8 cellular contexts compared by ENCODE assay signal in the genomic region with DNA sequence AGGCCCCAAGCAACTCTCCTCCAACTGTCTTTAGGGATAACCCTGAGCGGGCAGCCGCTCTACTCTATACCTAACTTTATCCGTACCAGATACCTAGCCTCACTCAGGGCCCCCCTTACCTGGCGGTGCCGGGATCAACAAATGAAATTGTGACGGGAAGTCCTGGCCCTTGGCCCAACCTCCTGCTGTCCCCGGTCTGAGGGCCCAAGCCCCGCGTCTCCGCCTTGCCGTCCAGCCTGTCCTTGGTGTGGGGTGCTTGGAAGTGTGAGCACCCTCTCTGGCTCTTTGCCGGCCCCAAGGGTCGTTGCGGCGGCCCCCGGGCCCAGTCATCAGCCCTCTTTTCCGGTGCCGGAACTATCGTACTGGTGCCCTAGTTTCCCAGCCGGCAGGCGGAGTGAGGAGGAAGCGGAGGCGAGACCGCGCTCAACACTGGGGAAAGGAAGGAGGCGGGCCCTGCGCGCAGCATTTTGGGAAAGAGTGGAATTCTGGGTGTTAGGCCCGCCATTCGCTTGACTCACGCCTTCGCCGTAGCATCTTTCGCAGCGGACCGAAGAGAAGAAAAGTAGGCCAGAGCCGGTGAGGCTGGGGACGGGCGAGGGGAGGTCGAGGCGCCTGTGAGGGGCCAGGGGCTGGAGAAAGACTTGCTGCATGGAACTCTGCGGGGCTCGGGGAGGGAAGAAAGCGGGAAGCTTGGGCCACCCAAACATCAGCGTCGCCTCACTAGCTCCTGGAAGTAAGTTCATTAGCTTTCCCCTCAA. TPM values are rescaled to one million over a fixed set of nuclear protein-coding genes. Genes with fewer than 3 reads are reported as not detected.
DNase-seq lines count a peak whose midpoint lies in the region; ATAC-seq lines count a peak whose summit lies in the region.

A gene (plus strand): TSS at position 504 of the 758 bp plus-strand sequence. CDS start 1,676 bp downstream, outside the sequence.

- H3K79me1 ChIP-seq in mesenchymal stem cell (replicated peaks; ENCODE audit: low read length, poor library complexity, severe bottlenecking), result peaks cover 13% of the 10 kb centered on the region

- H2AK5ac ChIP-seq in mesenchymal stem cell (ENCODE audit: low read length, severe bottlenecking), result no peak within 1 kb of the TSS

- CTCF ChIA-PET in activated CD8-positive, alpha-beta memory T cell treated with anti-CD3 and anti-CD28 coated beads, Interleukin-2, amount 10 ng/mL, durations not matched to agents 7 days and 5 days (lab: Charles Lee), result interaction anchor here (0.7 to 2.7 kb wide), 3 partner anchors 8 to 130 kb away, joined by 3 to 7 read pairs (median 3); no protein-coding TSS in a partner anchor

- peak within 1 kb of the TSS; percentile 97 for H3K27ac Mint-ChIP-seq in activated CD8-positive, alpha-beta memory T cell treated with anti-CD3 and anti-CD28 coated beads, Interleukin-2, amount 10 ng/mL, durations not matched to agents 7 days and 5 days

- H3K36me3 ChIP-seq in endocrine pancreas (ENCODE audit: control insufficient read depth, insufficient read depth, low read length) (no peaks in the 10 kb centered on the region), mesenchymal stem cell (ENCODE audit: control insufficient read depth in 1 of 2, insufficient read depth in 2 of 2, low read depth in 1 of 2, low read length in 2 of 2) (peaks cover 22 to 40% of the 10 kb centered on the region in 2 experiments)

- peaks cover 60% of the 10 kb centered on the region for H3K4me1 Mint-ChIP-seq in activated CD8-positive, alpha-beta memory T cell treated with anti-CD3 and anti-CD28 coated beads, Interleukin-2, amount 10 ng/mL, durations not matched to agents 7 days and 5 days

- peak within 1 kb of the TSS; percentile 99 for H4K8ac ChIP-seq in mesenchymal stem cell (ENCODE audit: low read length)

- H2AFZ ChIP-seq in mesenchymal stem cell (ENCODE audit: low read depth, low read length), result peak within 1 kb of the TSS; percentile 79

- peak; percentile 88 for DNase-seq in COR-L47 (lab: John Stamatoyannopoulos, UW)
- DNase-seq in HT1080 (ENCODE audit: low read depth), result peak; percentile 86
- DNase-seq in NOMO-1 treated with dmso at 0.1 percent for 144 hours (lab: John Stamatoyannopoulos, UW; ENCODE audit: unreplicated experiment), result peak; percentile 88
- peak; percentile 93 for DNase-seq in activated CD8-positive, alpha-beta memory T cell treated with anti-CD3 and anti-CD28 coated beads, Interleukin-2, amount 10 ng/mL, durations not matched to agents 7 days and 5 days
- peak; percentile 96 for DNase-seq in mesenchymal stem cell
- DNase-seq in stimulated activated CD8-positive, alpha-beta memory T cell treated with anti-CD3 and anti-CD28 coated beads, Interleukin-12 subunit alpha, Interleukin-12 subunit beta, amount 100 ng/mL, for 24 hours (ENCODE audit: extremely low read depth), result peak; percentile 74

- peak within 1 kb of the TSS in 1 of 2 experiments; percentile 97 for H3K14ac ChIP-seq in mesenchymal stem cell (ENCODE audit: low read length in 2 of 2)

- H3K27ac ChIP-seq in mesenchymal stem cell (ENCODE audit: low read length, poor library complexity, severe bottlenecking), result peak within 1 kb of the TSS; percentile 86

- H2BK120ac ChIP-seq in mesenchymal stem cell (ENCODE audit: low read depth, low read length), result peak within 1 kb of the TSS; percentile 80

- H3K18ac ChIP-seq in mesenchymal stem cell (ENCODE audit: low read depth in 1 of 2, low read length in 2 of 2), result peak within 1 kb of the TSS; percentile 81 to 98

- H3K4me2 ChIP-seq in mesenchymal stem cell (ENCODE audit: low read length, poor library complexity, severe bottlenecking), result peak within 1 kb of the TSS; percentile 95

- peak within 1 kb of the TSS; percentile 99 for H3K4me3 Mint-ChIP-seq in activated CD8-positive, alpha-beta memory T cell treated with anti-CD3 and anti-CD28 coated beads, Interleukin-2, amount 10 ng/mL, durations not matched to agents 7 days and 5 days

- H3K27me3 ChIP-seq in endocrine pancreas (ENCODE audit: control insufficient read depth, insufficient read depth, low read length) (no peaks in the 10 kb centered on the region), mesenchymal stem cell (ENCODE audit: control insufficient read depth in 1 of 2, insufficient read depth in 1 of 2, low read length in 2 of 2) (no peaks in the 10 kb centered on the region)

- H3K9ac ChIP-seq in endocrine pancreas (ENCODE audit: control insufficient read depth, insufficient read depth, low read length) (peak within 1 kb of the TSS; percentile 97), mesenchymal stem cell (ENCODE audit: low read length) (peak within 1 kb of the TSS; percentile 100)

- peaks cover 6% of the 10 kb centered on the region for H3K4me1 ChIP-seq in endocrine pancreas (ENCODE audit: control insufficient read depth, insufficient read depth, low read length)
- H3K4me1 ChIP-seq in mesenchymal stem cell (ENCODE audit: control insufficient read depth, insufficient read depth, low read depth, low read length), result peaks cover 20% of the 10 kb centered on the region

- H3K4me3 ChIP-seq in endocrine pancreas (ENCODE audit: control insufficient read depth, insufficient read depth, low read length), result peak within 1 kb of the TSS; percentile 93
- peak within 1 kb of the TSS; percentile 84 to 98 for H3K4me3 ChIP-seq in mesenchymal stem cell (ENCODE audit: insufficient read depth in 1 of 2, low read depth in 1 of 2, low read length in 2 of 2)

- H2BK5ac ChIP-seq in mesenchymal stem cell (ENCODE audit: low read depth, low read length, poor library complexity, severe bottlenecking), result peak within 1 kb of the TSS; percentile 49

- no peaks in the 10 kb centered on the region for H3K9me3 Mint-ChIP-seq in activated CD8-positive, alpha-beta memory T cell treated with anti-CD3 and anti-CD28 coated beads, Interleukin-2, amount 10 ng/mL, durations not matched to agents 7 days and 5 days (ENCODE audit: low read depth)

- H4K91ac ChIP-seq in mesenchymal stem cell (ENCODE audit: low read length), result peak within 1 kb of the TSS; percentile 84

- no peaks in the 10 kb centered on the region for H3K9me3 ChIP-seq in endocrine pancreas (ENCODE audit: control insufficient read depth, low read length)
- no peaks in the 10 kb centered on the region for H3K9me3 ChIP-seq in mesenchymal stem cell (ENCODE audit: control insufficient read depth, low read length)

- peak within 1 kb of the TSS; percentile 54 to 96 for H3K4ac ChIP-seq in mesenchymal stem cell (ENCODE audit: low read depth in 1 of 2, low read length in 2 of 2)

- peak; percentile 44 for ATAC-seq in GM21360 (IDR thresholded peaks at IDR 0.05; ENCODE audit: unreplicated experiment)
- peak; percentile 66 for ATAC-seq in activated CD8-positive, alpha-beta memory T cell treated with anti-CD3 and anti-CD28 coated beads, Interleukin-2, amount 10 ng/mL, durations not matched to agents 7 days and 5 days

- peak within 1 kb of the TSS; percentile 97 for H2BK15ac ChIP-seq in mesenchymal stem cell (ENCODE audit: low read depth, poor library complexity, severe bottlenecking)

- peak within 1 kb of the TSS in 1 of 2 experiments; percentile 89 for H3K23ac ChIP-seq in mesenchymal stem cell (ENCODE audit: low read length in 2 of 2)

- peak within 1 kb of the TSS; percentile 65 to 74 for H2BK12ac ChIP-seq in mesenchymal stem cell (ENCODE audit: low read length in 2 of 2)

- under 1% methylated on average over 43 of the region's 46 CpGs for WGBS in mesenchymal stem cell

- no peaks in the 10 kb centered on the region for H3K27me3 Mint-ChIP-seq in activated CD8-positive, alpha-beta memory T cell treated with anti-CD3 and anti-CD28 coated beads, Interleukin-2, amount 10 ng/mL, durations not matched to agents 7 days and 5 days

- peaks cover 33% of the 10 kb centered on the region for H3K36me3 Mint-ChIP-seq in activated CD8-positive, alpha-beta memory T cell treated with anti-CD3 and anti-CD28 coated beads, Interleukin-2, amount 10 ng/mL, durations not matched to agents 7 days and 5 days

RNA-seq across cellular contexts. Expression of the gene that starts here (rescaled TPM):
- 278 and 339 TPM in 2 replicates for total RNA-seq in HT1080 (2014; rRNA removed; shearing (Covaris generic))
- 284 and 330 TPM in 2 replicates for polyA plus RNA-seq in HT1080 (2015; cell fraction: cytosol; rRNA removed)
- polyA plus RNA-seq in HT1080 (2015; cell fraction: nucleus; rRNA removed), result 122 and 135 TPM in 2 replicates
- total RNA-seq in activated CD8-positive, alpha-beta memory T cell treated with anti-CD3 and anti-CD28 coated beads, Interleukin-2, amount 10 ng/mL, durations not matched to agents 7 days and 5 days, result 100 to 1,000 TPM; 132 to 139 TPM
- polyA plus RNA-seq in mesenchymal stem cell (2013, experiment 1 of 2), result 65.6 TPM
- polyA plus RNA-seq in mesenchymal stem cell (2013, experiment 2 of 2), result 63.3 TPM

Comparison
In these comparisons a context has a peak if more than half of its experiments do, and no peak if none do; other contexts are left out.
1. Peak in every context shown above with its lines: DNase-seq, ATAC-seq, H3K4me3 ChIP-seq and H3K27ac ChIP-seq.